ENCODE assay signal across 34 cellular contexts in genomic region chr10:49353895-49354566, GRCh38. TPM values are rescaled to one million over a fixed set of nuclear protein-coding genes. Genes with fewer than 3 reads are reported as not detected.
"Had no signal": no experiment of that assay in that cellular context is flagged by ENCODE, and none has a peak within 500 bp of the region (broad histone marks: within the 10 kb centered on the region; RNA-seq: fewer than 3 reads in every experiment).

No MANE protein-coding gene starts in this region.

- H2AFZ ChIP-seq: parathyroid adenoma had no signal

- H3K27ac Mint-ChIP-seq: immature natural killer cell; naive thymus-derived CD4-positive, alpha-beta T cell; natural killer cell treated with Interleukin-12 subunit alpha and Interleukin-12 subunit beta and Interleukin-15 and Interleukin-18, amount 100 ng/mL, for 72 hours; progenitor cell of endocrine pancreas; stimulated activated memory B cell treated with anti-CD40 and anti-IgM and Interleukin-4, amounts not matched to agents 10 μg/mL and 1 μg/mL and 100 μg/mL, for 72 hours had no signal

- H3K9ac ChIP-seq: parathyroid adenoma had no signal

- H3K27ac ChIP-seq: left ventricle myocardium inferior, parathyroid adenoma, right atrium auricular region, right lobe of liver, stomach, testis, thyroid gland, transverse colon, upper lobe of left lung had no signal

- H3K4me3 ChIP-seq: left ventricle myocardium inferior, lung, mucosa of descending colon, right atrium auricular region, right lobe of liver, smooth muscle cell, stomach, testis, thyroid gland, transverse colon, upper lobe of left lung had no signal

- DNase-seq: hypothalamus; immature natural killer cell; left ventricle myocardium inferior; midbrain; mucosa of descending colon; naive thymus-derived CD4-positive, alpha-beta T cell; nucleus accumbens; right lobe of liver; stimulated activated CD4-positive, alpha-beta T cell treated with anti-CD3 and anti-CD28 coated beads, Interleukin-1b, Interleukin-23, amount 100 ng/mL, for 48 hours; stimulated activated CD4-positive, alpha-beta T cell treated with anti-CD3 and anti-CD28 coated beads, Interleukin-2, amount 100 ng/mL, for 48 hours; stimulated activated CD4-positive, alpha-beta T cell treated with anti-CD3 and anti-CD28 coated beads, Interleukin-4, amount 100 ng/mL, for 4 hours; stimulated activated CD8-positive, alpha-beta memory T cell treated with anti-CD3 and anti-CD28 coated beads, Interleukin-4, amount 100 ng/mL, for 48 hours; stimulated activated naive CD4-positive, alpha-beta T cell treated with Interleukin-2 at 50 U/mL for 16 hours; stomach; testis; thyroid gland; transverse colon had no signal

- H3K36me3 Mint-ChIP-seq: natural killer cell treated with Interleukin-12 subunit alpha and Interleukin-12 subunit beta and Interleukin-15 and Interleukin-18, amount 100 ng/mL, for 72 hours had no signal

- H3K4me1 ChIP-seq: left ventricle myocardium inferior, parathyroid adenoma, right atrium auricular region, right lobe of liver, stomach, testis, thyroid gland, transverse colon had no signal

- H3K36me3 ChIP-seq: left ventricle myocardium inferior, right atrium auricular region, right lobe of liver, stomach, thyroid gland, transverse colon, upper lobe of left lung had no signal

- H3K9me3 ChIP-seq: right lobe of liver, testis, thyroid gland, transverse colon had no signal

- H3K4me2 ChIP-seq: smooth muscle cell had no signal

- H3K4me3 Mint-ChIP-seq: immature natural killer cell; naive thymus-derived CD4-positive, alpha-beta T cell; natural killer cell treated with Interleukin-12 subunit alpha and Interleukin-12 subunit beta and Interleukin-15 and Interleukin-18, amount 100 ng/mL, for 72 hours; stimulated activated memory B cell treated with anti-CD40 and anti-IgM and Interleukin-4, amounts not matched to agents 10 μg/mL and 1 μg/mL and 100 μg/mL, for 72 hours had no signal

- ATAC-seq: mucosa of descending colon; naive thymus-derived CD4-positive, alpha-beta T cell; right lobe of liver; stimulated activated memory B cell treated with anti-CD40 and anti-IgM and Interleukin-4, amounts not matched to agents 10 μg/mL and 1 μg/mL and 100 μg/mL, for 72 hours had no signal

- H3K27me3 ChIP-seq: right atrium auricular region, right lobe of liver, stomach, testis, thyroid gland, transverse colon, upper lobe of left lung had no signal

- H3K4me1 Mint-ChIP-seq: immature natural killer cell; naive thymus-derived CD4-positive, alpha-beta T cell; stimulated activated memory B cell treated with anti-CD40 and anti-IgM and Interleukin-4, amounts not matched to agents 10 μg/mL and 1 μg/mL and 100 μg/mL, for 72 hours had no signal

RNA-seq across cellular contexts. Expression of gene DRGX, which starts 41.9 kb away (rescaled TPM):
- total RNA-seq: kidney epithelial cell; left ventricle myocardium inferior; lower leg skin; lung; myocyte; naive thymus-derived CD4-positive, alpha-beta T cell; natural killer cell treated with Interleukin-12 subunit alpha and Interleukin-12 subunit beta and Interleukin-15 and Interleukin-18, amount 100 ng/mL, for 72 hours; osteoblast; progenitor cell of endocrine pancreas; pulmonary artery endothelial cell; renal cortical epithelial cell; right atrium auricular region; right lobe of liver; skeletal muscle tissue; smooth muscle cell; stomach; testis; thyroid gland had no signal
- polyA plus RNA-seq: immature natural killer cell; naive thymus-derived CD4-positive, alpha-beta T cell; neural cell; smooth muscle cell; stomach had no signal

RNA-seq across cellular contexts. Expression of gene C10orf71, which starts 55.1 kb away (rescaled TPM):
- total RNA-seq: kidney epithelial cell; lower leg skin; lung; naive thymus-derived CD4-positive, alpha-beta T cell; natural killer cell treated with Interleukin-12 subunit alpha and Interleukin-12 subunit beta and Interleukin-15 and Interleukin-18, amount 100 ng/mL, for 72 hours; osteoblast; progenitor cell of endocrine pancreas; pulmonary artery endothelial cell; renal cortical epithelial cell; smooth muscle cell; thyroid gland; upper lobe of left lung had no signal
- polyA plus RNA-seq: immature natural killer cell; lung; naive thymus-derived CD4-positive, alpha-beta T cell; neural cell; smooth muscle cell; stomach; urinary bladder had no signal
